Comparison of ENCODE assay signal across 7 cellular contexts in the genomic region with DNA sequence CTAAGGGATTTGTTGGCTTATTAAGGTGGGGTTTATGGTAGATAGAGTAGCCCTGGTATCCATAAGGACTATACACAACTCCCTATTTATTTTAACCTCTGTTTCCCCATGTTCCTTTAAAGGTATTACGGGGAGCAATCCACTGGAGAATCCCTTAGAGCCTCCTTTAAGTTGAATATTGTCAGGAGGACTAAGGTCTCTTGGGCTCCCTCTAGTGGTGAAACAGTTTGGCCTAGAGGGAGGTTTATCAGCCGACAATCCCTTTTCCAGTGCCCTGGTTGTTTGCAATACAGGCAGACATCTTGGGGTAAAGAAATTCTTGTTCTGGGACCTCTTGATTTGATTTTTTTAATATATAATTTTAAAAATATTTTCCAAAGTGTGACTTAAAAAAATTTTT. TPM values are rescaled to one million over a fixed set of nuclear protein-coding genes. Genes with fewer than 3 reads are reported as not detected.
DNase-seq lines count a peak whose midpoint lies in the region; ATAC-seq and TF ChIP-seq lines count a peak whose summit lies in the region.

No MANE protein-coding gene starts in this region.

- peaks cover 23% of the 10 kb centered on the region for H3K9me3 Mint-ChIP-seq in GM23338

- no peak overlapping the region for H2AFZ ChIP-seq in GM23338

- DNase-seq in GDM1 (lab: John Stamatoyannopoulos, UW) (peak; percentile 58), GM23338 (ENCODE audit: low spot score) (peak; percentile 92), NCI-H1048 (lab: John Stamatoyannopoulos, UW) (peak; percentile 37), T-helper 2 cell (peak in 3 of 5 experiments; percentile 21 to 63 (median 26)), cerebellum (ENCODE audit: low spot score) (peak; percentile 6), left colon (peak; percentile 28 to 59)
- peak; percentile 13 to 19 for DNase-seq in stimulated activated CD8-positive, alpha-beta memory T cell treated with anti-CD3 and anti-CD28 coated beads, Interleukin-7, amount 100 ng/mL, for 1 hour (ENCODE audit: low read depth in 2 of 2)

- H3K27ac ChIP-seq in GM23338 (ENCODE audit: low read depth) = no peak overlapping the region

- intact Hi-C loops in left colon (cut with DNase I, micrococcal nuclease) = no loop called here

- H3F3A ChIP-seq in GM23338 (replicated peaks; ENCODE audit: low read depth) = no peaks in the 10 kb centered on the region

- no peaks in the 10 kb centered on the region for H3K36me3 ChIP-seq in GM23338 (ENCODE audit: insufficient read depth)

- H3K27me3 Mint-ChIP-seq in GM23338 (ENCODE audit: insufficient read depth, low read depth, poor library complexity) = peaks cover 2% of the 10 kb centered on the region

- peaks cover 23% of the 10 kb centered on the region for H4K20me1 ChIP-seq in GM23338 (replicated peaks; ENCODE audit: insufficient read depth)

- no peak overlapping the region for H3K27ac Mint-ChIP-seq in GM23338

- H3K79me2 ChIP-seq in GM23338 (replicated peaks; ENCODE audit: insufficient read depth) = peaks cover 100% of the 10 kb centered on the region

- H3K27me3 ChIP-seq in GM23338 (ENCODE audit: insufficient read depth) = no peaks in the 10 kb centered on the region

- H3K36me3 Mint-ChIP-seq in GM23338 (ENCODE audit: low read depth) = peaks cover 29% of the 10 kb centered on the region

- no peaks in the 10 kb centered on the region for H3K9me2 ChIP-seq in GM23338 (ENCODE audit: insufficient read depth)

- no peak overlapping the region for H3K4me3 ChIP-seq in GM23338

- peak; percentile 93 for ATAC-seq in GM23338
- peak; percentile 94 for ATAC-seq in left colon

- no peaks in the 10 kb centered on the region for H3K4me1 ChIP-seq in GM23338 (ENCODE audit: insufficient read depth)

- H3K4me3 Mint-ChIP-seq in GM23338 = no peak overlapping the region

- no peaks in the 10 kb centered on the region for H3K4me1 Mint-ChIP-seq in GM23338

- TF ChIP-seq CTCF in GM23338 (conservative IDR thresholded peaks at IDR 0.05; ENCODE audit: low read depth in 2 of 2) = peak; percentile 82 to 91

- H3K4me2 ChIP-seq in GM23338 = no peak overlapping the region

TF ChIP-seq in GM23338, 12 proteins besides CTCF, POLR2A, EP300 and RAD21 (continues in another document):
- TF ChIP-seq NANOG (IDR thresholded peaks at IDR 0.05; ENCODE audit: borderline replicate concordance) (no peak), ZNF331 (CRISPR knock-in tag; IDR thresholded peaks at IDR 0.05; ENCODE audit: low read depth) (no peak), POLR2AphosphoS5 (IDR thresholded peaks at IDR 0.05; ENCODE audit: low read depth) (no peak), JUNB (IDR thresholded peaks at IDR 0.05; ENCODE audit: unreplicated experiment) (no peak), CREB1 (CRISPR knock-in tag; IDR thresholded peaks at IDR 0.05; ENCODE audit: low read depth) (no peak), ZNF114 (CRISPR knock-in tag; IDR thresholded peaks at IDR 0.05) (no peak)
- TF ChIP-seq, protein P1, sequence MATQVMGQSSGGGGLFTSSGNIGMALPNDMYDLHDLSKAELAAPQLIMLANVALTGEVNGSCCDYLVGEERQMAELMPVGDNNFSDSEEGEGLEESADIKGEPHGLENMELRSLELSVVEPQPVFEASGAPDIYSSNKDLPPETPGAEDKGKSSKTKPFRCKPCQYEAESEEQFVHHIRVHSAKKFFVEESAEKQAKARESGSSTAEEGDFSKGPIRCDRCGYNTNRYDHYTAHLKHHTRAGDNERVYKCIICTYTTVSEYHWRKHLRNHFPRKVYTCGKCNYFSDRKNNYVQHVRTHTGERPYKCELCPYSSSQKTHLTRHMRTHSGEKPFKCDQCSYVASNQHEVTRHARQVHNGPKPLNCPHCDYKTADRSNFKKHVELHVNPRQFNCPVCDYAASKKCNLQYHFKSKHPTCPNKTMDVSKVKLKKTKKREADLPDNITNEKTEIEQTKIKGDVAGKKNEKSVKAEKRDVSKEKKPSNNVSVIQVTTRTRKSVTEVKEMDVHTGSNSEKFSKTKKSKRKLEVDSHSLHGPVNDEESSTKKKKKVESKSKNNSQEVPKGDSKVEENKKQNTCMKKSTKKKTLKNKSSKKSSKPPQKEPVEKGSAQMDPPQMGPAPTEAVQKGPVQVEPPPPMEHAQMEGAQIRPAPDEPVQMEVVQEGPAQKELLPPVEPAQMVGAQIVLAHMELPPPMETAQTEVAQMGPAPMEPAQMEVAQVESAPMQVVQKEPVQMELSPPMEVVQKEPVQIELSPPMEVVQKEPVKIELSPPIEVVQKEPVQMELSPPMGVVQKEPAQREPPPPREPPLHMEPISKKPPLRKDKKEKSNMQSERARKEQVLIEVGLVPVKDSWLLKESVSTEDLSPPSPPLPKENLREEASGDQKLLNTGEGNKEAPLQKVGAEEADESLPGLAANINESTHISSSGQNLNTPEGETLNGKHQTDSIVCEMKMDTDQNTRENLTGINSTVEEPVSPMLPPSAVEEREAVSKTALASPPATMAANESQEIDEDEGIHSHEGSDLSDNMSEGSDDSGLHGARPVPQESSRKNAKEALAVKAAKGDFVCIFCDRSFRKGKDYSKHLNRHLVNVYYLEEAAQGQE (IDR thresholded peaks at IDR 0.05; ENCODE audit: unreplicated experiment) = no peak
- TF ChIP-seq, protein P2, sequence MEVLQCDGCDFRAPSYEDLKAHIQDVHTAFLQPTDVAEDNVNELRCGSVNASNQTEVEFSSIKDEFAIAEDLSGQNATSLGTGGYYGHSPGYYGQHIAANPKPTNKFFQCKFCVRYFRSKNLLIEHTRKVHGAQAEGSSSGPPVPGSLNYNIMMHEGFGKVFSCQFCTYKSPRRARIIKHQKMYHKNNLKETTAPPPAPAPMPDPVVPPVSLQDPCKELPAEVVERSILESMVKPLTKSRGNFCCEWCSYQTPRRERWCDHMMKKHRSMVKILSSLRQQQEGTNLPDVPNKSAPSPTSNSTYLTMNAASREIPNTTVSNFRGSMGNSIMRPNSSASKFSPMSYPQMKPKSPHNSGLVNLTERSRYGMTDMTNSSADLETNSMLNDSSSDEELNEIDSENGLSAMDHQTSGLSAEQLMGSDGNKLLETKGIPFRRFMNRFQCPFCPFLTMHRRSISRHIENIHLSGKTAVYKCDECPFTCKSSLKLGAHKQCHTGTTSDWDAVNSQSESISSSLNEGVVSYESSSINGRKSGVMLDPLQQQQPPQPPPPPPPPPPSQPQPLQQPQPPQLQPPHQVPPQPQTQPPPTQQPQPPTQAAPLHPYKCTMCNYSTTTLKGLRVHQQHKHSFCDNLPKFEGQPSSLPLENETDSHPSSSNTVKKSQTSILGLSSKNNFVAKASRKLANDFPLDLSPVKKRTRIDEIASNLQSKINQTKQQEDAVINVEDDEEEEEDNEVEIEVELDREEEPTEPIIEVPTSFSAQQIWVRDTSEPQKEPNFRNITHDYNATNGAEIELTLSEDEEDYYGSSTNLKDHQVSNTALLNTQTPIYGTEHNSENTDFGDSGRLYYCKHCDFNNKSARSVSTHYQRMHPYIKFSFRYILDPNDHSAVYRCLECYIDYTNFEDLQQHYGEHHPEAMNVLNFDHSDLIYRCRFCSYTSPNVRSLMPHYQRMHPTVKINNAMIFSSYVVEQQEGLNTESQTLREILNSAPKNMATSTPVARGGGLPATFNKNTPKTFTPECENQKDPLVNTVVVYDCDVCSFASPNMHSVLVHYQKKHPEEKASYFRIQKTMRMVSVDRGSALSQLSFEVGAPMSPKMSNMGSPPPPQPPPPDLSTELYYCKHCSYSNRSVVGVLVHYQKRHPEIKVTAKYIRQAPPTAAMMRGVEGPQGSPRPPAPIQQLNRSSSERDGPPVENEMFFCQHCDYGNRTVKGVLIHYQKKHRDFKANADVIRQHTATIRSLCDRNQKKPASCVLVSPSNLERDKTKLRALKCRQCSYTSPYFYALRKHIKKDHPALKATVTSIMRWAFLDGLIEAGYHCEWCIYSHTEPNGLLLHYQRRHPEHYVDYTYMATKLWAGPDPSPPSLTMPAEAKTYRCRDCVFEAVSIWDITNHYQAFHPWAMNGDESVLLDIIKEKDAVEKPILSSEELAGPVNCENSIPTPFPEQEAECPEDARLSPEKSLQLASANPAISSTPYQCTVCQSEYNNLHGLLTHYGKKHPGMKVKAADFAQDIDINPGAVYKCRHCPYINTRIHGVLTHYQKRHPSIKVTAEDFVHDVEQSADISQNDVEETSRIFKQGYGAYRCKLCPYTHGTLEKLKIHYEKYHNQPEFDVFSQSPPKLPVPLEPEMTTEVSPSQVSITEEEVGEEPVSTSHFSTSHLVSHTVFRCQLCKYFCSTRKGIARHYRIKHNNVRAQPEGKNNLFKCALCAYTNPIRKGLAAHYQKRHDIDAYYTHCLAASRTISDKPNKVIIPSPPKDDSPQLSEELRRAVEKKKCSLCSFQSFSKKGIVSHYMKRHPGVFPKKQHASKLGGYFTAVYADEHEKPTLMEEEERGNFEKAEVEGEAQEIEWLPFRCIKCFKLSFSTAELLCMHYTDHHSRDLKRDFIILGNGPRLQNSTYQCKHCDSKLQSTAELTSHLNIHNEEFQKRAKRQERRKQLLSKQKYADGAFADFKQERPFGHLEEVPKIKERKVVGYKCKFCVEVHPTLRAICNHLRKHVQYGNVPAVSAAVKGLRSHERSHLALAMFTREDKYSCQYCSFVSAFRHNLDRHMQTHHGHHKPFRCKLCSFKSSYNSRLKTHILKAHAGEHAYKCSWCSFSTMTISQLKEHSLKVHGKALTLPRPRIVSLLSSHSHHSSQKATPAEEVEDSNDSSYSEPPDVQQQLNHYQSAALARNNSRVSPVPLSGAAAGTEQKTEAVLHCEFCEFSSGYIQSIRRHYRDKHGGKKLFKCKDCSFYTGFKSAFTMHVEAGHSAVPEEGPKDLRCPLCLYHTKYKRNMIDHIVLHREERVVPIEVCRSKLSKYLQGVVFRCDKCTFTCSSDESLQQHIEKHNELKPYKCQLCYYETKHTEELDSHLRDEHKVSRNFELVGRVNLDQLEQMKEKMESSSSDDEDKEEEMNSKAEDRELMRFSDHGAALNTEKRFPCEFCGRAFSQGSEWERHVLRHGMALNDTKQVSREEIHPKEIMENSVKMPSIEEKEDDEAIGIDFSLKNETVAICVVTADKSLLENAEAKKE (CRISPR knock-in tag; IDR thresholded peaks at IDR 0.05) = no peak
- TF ChIP-seq, protein P3, sequence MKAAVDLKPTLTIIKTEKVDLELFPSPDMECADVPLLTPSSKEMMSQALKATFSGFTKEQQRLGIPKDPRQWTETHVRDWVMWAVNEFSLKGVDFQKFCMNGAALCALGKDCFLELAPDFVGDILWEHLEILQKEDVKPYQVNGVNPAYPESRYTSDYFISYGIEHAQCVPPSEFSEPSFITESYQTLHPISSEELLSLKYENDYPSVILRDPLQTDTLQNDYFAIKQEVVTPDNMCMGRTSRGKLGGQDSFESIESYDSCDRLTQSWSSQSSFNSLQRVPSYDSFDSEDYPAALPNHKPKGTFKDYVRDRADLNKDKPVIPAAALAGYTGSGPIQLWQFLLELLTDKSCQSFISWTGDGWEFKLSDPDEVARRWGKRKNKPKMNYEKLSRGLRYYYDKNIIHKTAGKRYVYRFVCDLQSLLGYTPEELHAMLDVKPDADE (IDR thresholded peaks at IDR 0.05) = no peak

RNA-seq across cellular contexts. Expression of a gene that starts 12.9 kb away (rescaled TPM):
- 78.8 and 89.9 TPM in 2 replicates for total RNA-seq in GM23338 (2014; rRNA removed; shearing (Covaris generic))
- polyA plus RNA-seq in GM23338 (2016; fragmentation: Nextera tagmentation; extraction: Ambion mirVana) = 21.1 and 24.9 TPM in 2 replicates
- 88.9 TPM for total RNA-seq in cerebellum
- 100 to 1,000 TPM in 1 of 2 donors, 10 to 100 TPM in 1; 81.7 to 116 TPM for total RNA-seq in left colon

RNA-seq across cellular contexts. Expression of a gene that starts 51.2 kb away (rescaled TPM):
- total RNA-seq in GM23338 (2014; rRNA removed; shearing (Covaris generic)) = not detected in 2 replicates
- not detected in 2 replicates for polyA plus RNA-seq in GM23338 (2016; fragmentation: Nextera tagmentation; extraction: Ambion mirVana)
- total RNA-seq in cerebellum (7.3 TPM), left colon (10 to 100 TPM; 10.7 to 14.2 TPM)

Comparison
In these comparisons a context has a peak if more than half of its experiments do, and no peak if none do; other contexts are left out.
1. DNase-seq: peak in every context shown above with its lines; median percentile 92 in GM23338; 58 in GDM1; 44 in left colon; 37 in NCI-H1048; 26 in T-helper 2 cell; 16 in stimulated activated CD8-positive, alpha-beta memory T cell treated with anti-CD3 and anti-CD28 coated beads, Interleukin-7, amount 100 ng/mL, for 1 hour; 6 in cerebellum.